Comparison of ENCODE assay signal across 14 cellular contexts in genomic region chr12:117472983-117473382, GRCh38.
DNase-seq lines count a peak whose midpoint lies in the region; ATAC-seq, FAIRE-seq and TF ChIP-seq lines count a peak whose summit lies in the region.
"Had no signal": no experiment of that assay in that cellular context is flagged by ENCODE, and none has a peak within 500 bp of the region (broad histone marks: within the 10 kb centered on the region; RNA-seq: fewer than 3 reads in every experiment).

No MANE protein-coding gene starts in this region.

- no peak overlapping the region for H3K27ac ChIP-seq in HepG2 (ENCODE audit: extremely low read length, insufficient read depth, low read length)

- peak overlapping the region; percentile 16; the same call in 1 of the 2 replicates for H3K27ac Mint-ChIP-seq in WTC11
- no peak overlapping the region for H3K27ac Mint-ChIP-seq in activated CD4-positive, alpha-beta memory T cell treated with anti-CD3 and anti-CD28 coated beads for 36 hours
- H3K27ac Mint-ChIP-seq: activated T-helper 17 cell treated with anti-CD3 and anti-CD28 coated beads, Interleukin-2, amount 50 U/mL, for 72 hours; stimulated activated naive B cell treated with anti-CD40 and anti-IgM and Interleukin-4, amounts not matched to agents 10 μg/mL and 1 μg/mL and 100 μg/mL, for 72 hours; T-cell had no signal

- ATAC-seq in WTC11 = peak; percentile 97
- peak; percentile 86 for ATAC-seq in HepG2
- ATAC-seq: activated T-helper 17 cell treated with anti-CD3 and anti-CD28 coated beads, Interleukin-2, amount 50 U/mL, for 72 hours; stimulated activated naive B cell treated with anti-CD40 and anti-IgM and Interleukin-4, amounts not matched to agents 10 μg/mL and 1 μg/mL and 100 μg/mL, for 72 hours; T-cell had no signal

- no peak for TF ChIP-seq EP300 in HepG2 (IDR thresholded peaks at IDR 0.05; ENCODE audit: low read depth in 2 of 2, low read length in 2 of 2)
- TF ChIP-seq EP300 in HepG2 (CRISPR knock-in tag; IDR thresholded peaks at IDR 0.05; ENCODE audit: borderline replicate concordance) = no peak

- BruUV-seq in HepG2 (replicated peaks; lab: Mats Ljungman, UMichigan) = no TSS peak

- H3K4me1 ChIP-seq in BE2C = no peaks in the 10 kb centered on the region
- no peaks in the 10 kb centered on the region for H3K4me1 ChIP-seq in HepG2 (ENCODE audit: insufficient read depth, low read length)

- no peak overlapping the region for H3K4me3 Mint-ChIP-seq in WTC11
- no peak overlapping the region for H3K4me3 Mint-ChIP-seq in activated CD4-positive, alpha-beta memory T cell treated with anti-CD3 and anti-CD28 coated beads for 36 hours
- H3K4me3 Mint-ChIP-seq: activated T-helper 17 cell treated with anti-CD3 and anti-CD28 coated beads, Interleukin-2, amount 50 U/mL, for 72 hours; stimulated activated naive B cell treated with anti-CD40 and anti-IgM and Interleukin-4, amounts not matched to agents 10 μg/mL and 1 μg/mL and 100 μg/mL, for 72 hours; T-cell had no signal

- TF ChIP-seq POLR2A in HepG2 (IDR thresholded peaks at IDR 0.05; ENCODE audit: insufficient read depth in 1 of 2, low read depth in 2 of 2, low read length in 2 of 2) = no peak

- peaks cover 13% of the 10 kb centered on the region for H3K9me3 Mint-ChIP-seq in WTC11
- peaks cover 4% of the 10 kb centered on the region for H3K9me3 Mint-ChIP-seq in activated CD4-positive, alpha-beta memory T cell treated with anti-CD3 and anti-CD28 coated beads for 36 hours

- no peak overlapping the region for H3K4me2 ChIP-seq in HepG2 (ENCODE audit: low read depth, low read length)

- TF ChIP-seq RAD21 in HepG2 (CRISPR knock-in tag; IDR thresholded peaks at IDR 0.05) = no peak

- no peaks in the 10 kb centered on the region for H4K20me1 ChIP-seq in HepG2 (ENCODE audit: insufficient read depth, low read length)

- no peak overlapping the region for H3K9ac ChIP-seq in HepG2 (ENCODE audit: insufficient read depth, low read depth, low read length)

- no peaks in the 10 kb centered on the region for H3K79me2 ChIP-seq in HepG2 (ENCODE audit: insufficient read depth, low read length)

- H3K4me3 ChIP-seq in BE2C (ENCODE audit: low read depth, low read length) (no peak overlapping the region), H7 (ENCODE audit: insufficient read depth, low read depth, low read length) (no peak overlapping the region), HepG2 (replicated peaks in 1 of 3; ENCODE audit: insufficient read depth in 1 of 3, low read depth in 2 of 3, low read length in 3 of 3) (no peak overlapping the region)

- H3K9me3 ChIP-seq in BE2C (no peaks in the 10 kb centered on the region; the same call in 1 of the 2 replicates), HepG2 (ENCODE audit: low read length) (peaks cover 5% of the 10 kb centered on the region; the same call in 1 of the 2 replicates)

- POLR2A ChIA-PET in WTC11 (lab: Charles Lee) (no interaction called here), HepG2 (lab: Yijun Ruan, JAX) (no interaction called here)
- POLR2A ChIA-PET in activated CD4-positive, alpha-beta memory T cell treated with anti-CD3 and anti-CD28 coated beads for 36 hours (lab: Charles Lee) = no interaction called here

- H3K27me3 ChIP-seq in BE2C (no peaks in the 10 kb centered on the region), H7 (ENCODE audit: control insufficient read depth, insufficient read depth, low read length) (no peaks in the 10 kb centered on the region), HepG2 (ENCODE audit: control insufficient read depth in 1 of 2, insufficient read depth in 2 of 2, low read length in 2 of 2) (peaks cover 1 to 3% of the 10 kb centered on the region in 2 experiments; a peak in 3 of 5 replicates)

- peak; percentile 30 for DNase-seq in BE2C
- DNase-seq in H7 = peak; percentile 86
- DNase-seq in WTC11 (ENCODE audit: low spot score) = peak; percentile 85
- peak; percentile 9 for DNase-seq in HepG2 (ENCODE audit: low spot score)
- DNase-seq in NOMO-1 (lab: John Stamatoyannopoulos, UW; ENCODE audit: unreplicated experiment in 2 of 2) = no peak
- DNase-seq in cerebellum (ENCODE audit: low spot score) = no peak
- no peak for DNase-seq in activated CD4-positive, alpha-beta memory T cell treated with anti-CD3 and anti-CD28 coated beads for 36 hours
- DNase-seq in activated CD4-positive, CD25-positive, alpha-beta regulatory T cell (lab: John Stamatoyannopoulos, UW) = no peak
- DNase-seq: effector CD4-positive, alpha-beta T cell; NCI-H1092 treated with DMSO at 0.1 percent for 48 hours; stimulated activated naive B cell treated with anti-CD40 and anti-IgM and Interleukin-4, amounts not matched to agents 10 μg/mL and 1 μg/mL and 100 μg/mL, for 72 hours; T-cell had no signal

- CTCF ChIA-PET in WTC11 (lab: Charles Lee) (interaction anchor here (0.7 to 1.6 kb wide), 6 partner anchors 10 to 377 kb away, joined by 3 to 7 read pairs (median 3); no protein-coding TSS in a partner anchor), HepG2 (lab: Yijun Ruan, JAX; ENCODE audit: low intra/inter-chr PET ratio, low total read pairs) (no interaction called here)
- CTCF ChIA-PET in activated CD4-positive, alpha-beta memory T cell treated with anti-CD3 and anti-CD28 coated beads for 36 hours (lab: Charles Lee) = no interaction called here

- in situ Hi-C loops in HepG2 (cut with HindIII; ENCODE audit: extremely low pct_ligation_motif_present, low pct_unique_long_range_greater_than_20kb) = no loop called here

- WGBS in HepG2 (ENCODE audit: low lambda C conversion rate) = 7% methylated on average over 5 of the region's 5 CpGs

- H3K4me1 Mint-ChIP-seq in WTC11 = peaks cover 8% of the 10 kb centered on the region
- no peaks in the 10 kb centered on the region for H3K4me1 Mint-ChIP-seq in activated CD4-positive, alpha-beta memory T cell treated with anti-CD3 and anti-CD28 coated beads for 36 hours (ENCODE audit: low read depth)
- H3K4me1 Mint-ChIP-seq: activated T-helper 17 cell treated with anti-CD3 and anti-CD28 coated beads, Interleukin-2, amount 50 U/mL, for 72 hours; stimulated activated naive B cell treated with anti-CD40 and anti-IgM and Interleukin-4, amounts not matched to agents 10 μg/mL and 1 μg/mL and 100 μg/mL, for 72 hours; T-cell had no signal

- TF ChIP-seq CTCF in BE2C (IDR thresholded peaks at IDR 0.05; ENCODE audit: low read depth, low read length) (peak; percentile 61), WTC11 (IDR thresholded peaks at IDR 0.05) (peak; percentile 84), HepG2 (CRISPR knock-in tag; IDR thresholded peaks at IDR 0.05) (peak; percentile 59)

- no peaks in the 10 kb centered on the region for H3K27me3 Mint-ChIP-seq in WTC11 (ENCODE audit: low read depth)
- no peaks in the 10 kb centered on the region for H3K27me3 Mint-ChIP-seq in activated CD4-positive, alpha-beta memory T cell treated with anti-CD3 and anti-CD28 coated beads for 36 hours

- intact Hi-C loops in HepG2 (cut with micrococcal nuclease; ENCODE audit: unreplicated experiment) = no loop called here
- intact Hi-C loops in activated CD4-positive, alpha-beta memory T cell treated with anti-CD3 and anti-CD28 coated beads for 36 hours (cut with micrococcal nuclease) = no loop called here

- H2AFZ ChIP-seq in HepG2 (ENCODE audit: low read length) = no peak overlapping the region

- FAIRE-seq in HepG2 (lab: Jason Lieb, UNC) = peak; percentile 63
- FAIRE-seq: G401.6 had no signal

- peaks cover 4% of the 10 kb centered on the region; the same call in 1 of the 2 replicates for H3K36me3 Mint-ChIP-seq in WTC11
- no peaks in the 10 kb centered on the region for H3K36me3 Mint-ChIP-seq in activated CD4-positive, alpha-beta memory T cell treated with anti-CD3 and anti-CD28 coated beads for 36 hours
- H3K36me3 Mint-ChIP-seq: T-cell had no signal

- H3K36me3 ChIP-seq in BE2C (no peaks in the 10 kb centered on the region), H7 (replicated peaks; ENCODE audit: control insufficient read depth, insufficient read depth, low read length) (no peaks in the 10 kb centered on the region), HepG2 (replicated peaks in 1 of 2; ENCODE audit: control insufficient read depth in 1 of 2, insufficient read depth in 2 of 2, low read length in 2 of 2) (no peaks in the 10 kb centered on the region)

TF ChIP-seq in WTC11, 78 proteins besides CTCF, POLR2A, EP300 and RAD21:
- TF ChIP-seq MAX (CRISPR knock-in tag; IDR thresholded peaks at IDR 0.05) (peak; percentile 35; the same call in 1 of the 2 replicates), NR3C1 (CRISPR knock-in tag; conservative IDR thresholded peaks at IDR 0.05; ENCODE audit: low read depth) (no peak), RELA (CRISPR knock-in tag; IDR thresholded peaks at IDR 0.05; ENCODE audit: borderline replicate concordance) (no peak)

TF ChIP-seq in HepG2, 621 proteins besides CTCF, POLR2A, EP300 and RAD21:
- TF ChIP-seq NFIC (IDR thresholded peaks at IDR 0.05; ENCODE audit: low read length) (no peak), KLF12 (CRISPR knock-in tag; IDR thresholded peaks at IDR 0.05; ENCODE audit: borderline replicate concordance) (no peak), ZNF746 (CRISPR knock-in tag; IDR thresholded peaks at IDR 0.05) (no peak), ZNF460 (CRISPR knock-in tag; IDR thresholded peaks at IDR 0.05; ENCODE audit: borderline replicate concordance) (no peak), STAG1 (CRISPR knock-in tag; IDR thresholded peaks at IDR 0.05) (peak; percentile 44; the same call in 1 of the 2 replicates), XRCC5 (optimal IDR thresholded peaks at IDR 0.05; ENCODE audit: low read length) (peak; percentile 73)

Comparison
In these comparisons a context has a peak if more than half of its experiments do, and no peak if none do; other contexts are left out.
1. DNase-seq: peak in BE2C (single experiment), H7 (single experiment), WTC11 (single experiment) and HepG2 (single experiment); none in NOMO-1 (0 of 2), cerebellum (single experiment), activated CD4-positive, alpha-beta memory T cell treated with anti-CD3 and anti-CD28 coated beads for 36 hours (single experiment) and activated CD4-positive, CD25-positive, alpha-beta regulatory T cell (0 of 4).
2. Peak in every context shown above with its lines, with median percentiles within 50 percentile points of each other: CTCF ChIP-seq.